Comparison of ENCODE assay signal across 26 cellular contexts in the genomic region with DNA sequence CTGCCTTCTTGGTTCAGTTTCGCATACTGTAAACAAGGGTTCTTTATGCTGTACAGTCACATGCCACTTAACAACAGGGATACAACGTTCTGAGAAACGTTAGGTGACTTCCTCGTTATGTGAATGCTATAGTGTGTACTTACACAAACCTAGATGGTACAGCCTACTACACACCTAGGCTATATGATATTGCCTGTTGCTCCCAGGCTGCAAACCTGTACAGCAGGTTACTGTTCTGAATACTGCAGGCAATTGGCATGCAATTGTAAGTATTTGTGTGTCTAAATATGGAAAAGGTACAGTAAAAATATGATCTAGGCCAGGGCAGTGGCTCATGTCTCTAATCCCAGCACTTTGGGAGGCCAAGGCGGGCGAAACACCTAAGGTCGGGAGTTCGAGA.
"Had no signal": no experiment of that assay in that cellular context is flagged by ENCODE, and none has a peak within 500 bp of the region (broad histone marks: within the 10 kb centered on the region; RNA-seq: fewer than 3 reads in every experiment).

No MANE protein-coding gene starts in this region.

- ATAC-seq: activated CD4-positive, CD25-positive, alpha-beta regulatory T cell treated with anti-CD3 and anti-CD28 coated beads, Interleukin-2, amount 50 U/mL, for 24 hours; activated CD8-positive, alpha-beta T cell treated with anti-CD3 and anti-CD28 coated beads, Interleukin-2, amount 10 ng/mL, durations not matched to agents 7 days and 5 days had no signal

- H3K9me3 ChIP-seq: Peyer's patch had no signal

- H3K4me3 Mint-ChIP-seq: activated CD8-positive, alpha-beta T cell treated with anti-CD3 and anti-CD28 coated beads, Interleukin-2, amount 10 ng/mL, durations not matched to agents 7 days and 5 days; activated naive CD8-positive, alpha-beta T cell; activated T-helper 1 cell treated with anti-CD3 and anti-CD28 coated beads, Interleukin-12 subunit alpha, Interleukin-12 subunit beta, Interleukin-2, Interleukin-4 antibody, amounts not matched to agents 30 ng/mL and 10 ng/mL and 1 ng/mL, durations not matched to agents 14 hours and 24 hours and 36 hours; brain; central memory CD8-positive, alpha-beta T cell; T-helper 1 cell treated with Interleukin-12 subunit alpha and Interleukin-12 subunit beta and Interleukin-4 antibody, amounts not matched to agents 30 μg/mL and 1 μg/mL, for 36 hours had no signal

- H3K4me1 Mint-ChIP-seq: central memory CD8-positive, alpha-beta T cell had no signal

- H3K27ac ChIP-seq: Peyer's patch, RWPE1, SJSA1 had no signal

- H3K27ac Mint-ChIP-seq: activated naive CD8-positive, alpha-beta T cell; activated T-helper 1 cell treated with anti-CD3 and anti-CD28 coated beads, Interleukin-12 subunit alpha, Interleukin-12 subunit beta, Interleukin-2, Interleukin-4 antibody, amounts not matched to agents 30 ng/mL and 10 ng/mL and 1 ng/mL, durations not matched to agents 14 hours and 24 hours and 36 hours; brain; T-helper 1 cell treated with Interleukin-12 subunit alpha and Interleukin-12 subunit beta and Interleukin-4 antibody, amounts not matched to agents 30 μg/mL and 1 μg/mL, for 36 hours had no signal

- DNase-seq: activated CD4-positive, alpha-beta T cell treated with anti-CD3 and anti-CD28 coated beads for 4 hours; activated CD8-positive, alpha-beta memory T cell treated with anti-CD3 and anti-CD28 coated beads, Interleukin-2, amount 50 U/mL, for 48 hours; activated CD8-positive, alpha-beta T cell treated with anti-CD3 and anti-CD28 coated beads, Interleukin-2, amount 10 ng/mL, durations not matched to agents 7 days and 5 days; activated effector memory CD4-positive, alpha-beta T cell treated with Interleukin-2 at 50 U/mL for 16 hours; activated naive CD4-positive, alpha-beta T cell; activated T-cell treated with anti-CD3 and anti-CD28 coated beads, Interleukin-2, amount 50 U/mL, for 1 hour; amygdala; Kasumi-1; KBM-7; NCI-H1048; NCI-H146; NCI-H187 treated with DMSO at 0.1 percent for 48 hours; NCI-H510A treated with DMSO at 0.1 percent for 48 hours; NCI-H69; NK-92 treated with Interleukin-12 subunit alpha and Interleukin-12 subunit beta, amount 100 ng/mL, for 24 hours; OCI-M1; Peyer's patch; Right ventricle myocardium superior had no signal

- H3K4me3 ChIP-seq: Peyer's patch, SJSA1 had no signal

- H3K36me3 ChIP-seq: Peyer's patch, SJSA1 had no signal

- H3K27me3 Mint-ChIP-seq: activated naive CD8-positive, alpha-beta T cell; central memory CD8-positive, alpha-beta T cell had no signal

- H3K9me3 Mint-ChIP-seq: activated T-helper 1 cell treated with anti-CD3 and anti-CD28 coated beads, Interleukin-12 subunit alpha, Interleukin-12 subunit beta, Interleukin-2, Interleukin-4 antibody, amounts not matched to agents 30 ng/mL and 10 ng/mL and 1 ng/mL, durations not matched to agents 14 hours and 24 hours and 36 hours had no signal

- H3K27me3 ChIP-seq: Peyer's patch, SJSA1 had no signal

- H3K4me1 ChIP-seq: Peyer's patch had no signal
